In genomic region chr16:58515871-58516767, GRCh38 we compare ENCODE assay signal across 8 cellular contexts. TPM values are rescaled to one million over a fixed set of nuclear protein-coding genes. Genes with fewer than 3 reads are reported as not detected.
DNase-seq lines count a peak whose midpoint lies in the region; ATAC-seq and TF ChIP-seq lines count a peak whose summit lies in the region.

No MANE protein-coding gene starts in this region.

- POLR2A ChIA-PET in GM10248 (lab: Yijun Ruan, JAX), result no interaction called here
- POLR2A ChIA-PET in activated CD4-positive, alpha-beta memory T cell treated with anti-CD3 and anti-CD28 coated beads for 36 hours (lab: Charles Lee), result interaction anchor here (0.7 to 2.0 kb wide), 3 partner anchors 85 to 168 kb away, joined by 3 to 4 read pairs (median 3); partner anchors contain the start of gene SLC38A7

- no peaks in the 10 kb centered on the region for H3K27me3 Mint-ChIP-seq in activated CD4-positive, alpha-beta memory T cell treated with anti-CD3 and anti-CD28 coated beads for 36 hours
- no peaks in the 10 kb centered on the region for H3K27me3 Mint-ChIP-seq in natural killer cell treated with Interleukin-12 subunit alpha and Interleukin-12 subunit beta and Interleukin-15 and Interleukin-18, amount 100 ng/mL, for 72 hours

- peak; percentile 36 for ATAC-seq in GM21619 (IDR thresholded peaks at IDR 0.05; ENCODE audit: unreplicated experiment)
- ATAC-seq in natural killer cell treated with Interleukin-12 subunit alpha and Interleukin-12 subunit beta and Interleukin-15 and Interleukin-18, amount 100 ng/mL, for 72 hours, result peak; percentile 59 to 63

- CTCF ChIA-PET in GM10248 (lab: Yijun Ruan, JAX), result interaction anchor here (0.6 to 1.2 kb wide), 4 partner anchors 9 to 145 kb away, joined by 3 read pairs; no protein-coding TSS in a partner anchor
- CTCF ChIA-PET in activated CD4-positive, alpha-beta memory T cell treated with anti-CD3 and anti-CD28 coated beads for 36 hours (lab: Charles Lee), result interaction anchor here (8.5 kb wide), 1 partner anchor 240 kb away, joined by 96 read pairs; no protein-coding TSS in a partner anchor

- peak overlapping the region; percentile 76 for H3K27ac Mint-ChIP-seq in activated CD4-positive, alpha-beta memory T cell treated with anti-CD3 and anti-CD28 coated beads for 36 hours
- peak overlapping the region in 1 of 2 donors; percentile 72 for H3K27ac Mint-ChIP-seq in natural killer cell treated with Interleukin-12 subunit alpha and Interleukin-12 subunit beta and Interleukin-15 and Interleukin-18, amount 100 ng/mL, for 72 hours

- intact Hi-C loops in activated CD4-positive, alpha-beta memory T cell treated with anti-CD3 and anti-CD28 coated beads for 36 hours (cut with micrococcal nuclease), result loop anchor here (1.0 kb wide), 1 partner anchor 114 kb away; no protein-coding TSS in a partner anchor

- TF ChIP-seq RAD21 in Ishikawa (IDR thresholded peaks at IDR 0.05; ENCODE audit: low read depth), result no peak

- TF ChIP-seq EP300 in Ishikawa (IDR thresholded peaks at IDR 0.05; ENCODE audit: borderline replicate concordance), result no peak

- peak overlapping the region; percentile 89 for H3K4me3 Mint-ChIP-seq in activated CD4-positive, alpha-beta memory T cell treated with anti-CD3 and anti-CD28 coated beads for 36 hours
- H3K4me3 Mint-ChIP-seq in natural killer cell treated with Interleukin-12 subunit alpha and Interleukin-12 subunit beta and Interleukin-15 and Interleukin-18, amount 100 ng/mL, for 72 hours, result peak overlapping the region; percentile 96

- TF ChIP-seq CTCF in GM10248 (IDR thresholded peaks at IDR 0.05; ENCODE audit: control extremely low read depth, extremely low read depth, low read depth, missing control alignments), result no peak

- DNase-seq in GM10248 (ENCODE audit: extremely low spot score), result peak; percentile 67
- DNase-seq in activated CD4-positive, alpha-beta memory T cell treated with anti-CD3 and anti-CD28 coated beads for 36 hours, result peak; percentile 58
- peak; percentile 53 to 60 for DNase-seq in erythroblast (lab: John Stamatoyannopoulos, UW)
- DNase-seq in natural killer cell treated with Interleukin-12 subunit alpha and Interleukin-12 subunit beta and Interleukin-15 and Interleukin-18, amount 100 ng/mL, for 72 hours (ENCODE audit: low spot score), result no peak
- DNase-seq in GF-D8 (lab: John Stamatoyannopoulos, UW), result no peak
- no peak for DNase-seq in midbrain (lab: John Stamatoyannopoulos, UW)

- no peaks in the 10 kb centered on the region for H3K9me3 Mint-ChIP-seq in activated CD4-positive, alpha-beta memory T cell treated with anti-CD3 and anti-CD28 coated beads for 36 hours
- H3K9me3 Mint-ChIP-seq in natural killer cell treated with Interleukin-12 subunit alpha and Interleukin-12 subunit beta and Interleukin-15 and Interleukin-18, amount 100 ng/mL, for 72 hours, result no peaks in the 10 kb centered on the region

- H3K4me1 Mint-ChIP-seq in activated CD4-positive, alpha-beta memory T cell treated with anti-CD3 and anti-CD28 coated beads for 36 hours (ENCODE audit: low read depth), result peaks cover 45% of the 10 kb centered on the region
- peaks cover 25 to 29% of the 10 kb centered on the region in 2 donors for H3K4me1 Mint-ChIP-seq in natural killer cell treated with Interleukin-12 subunit alpha and Interleukin-12 subunit beta and Interleukin-15 and Interleukin-18, amount 100 ng/mL, for 72 hours (ENCODE audit: low read depth in 2 of 2)

- peaks cover 24% of the 10 kb centered on the region for H3K36me3 Mint-ChIP-seq in activated CD4-positive, alpha-beta memory T cell treated with anti-CD3 and anti-CD28 coated beads for 36 hours
- H3K36me3 Mint-ChIP-seq in natural killer cell treated with Interleukin-12 subunit alpha and Interleukin-12 subunit beta and Interleukin-15 and Interleukin-18, amount 100 ng/mL, for 72 hours, result peaks cover 12% of the 10 kb centered on the region

- no peak for TF ChIP-seq POLR2A in erythroblast (IDR thresholded peaks at IDR 0.05; ENCODE audit: low read length)

TF ChIP-seq in Ishikawa, 13 proteins besides CTCF, POLR2A, EP300 and RAD21:
- TF ChIP-seq CEBPB (IDR thresholded peaks at IDR 0.05), result no peak
- TF ChIP-seq CREB1 (IDR thresholded peaks at IDR 0.05; ENCODE audit: low read depth), result no peak
- TF ChIP-seq, protein P1, sequence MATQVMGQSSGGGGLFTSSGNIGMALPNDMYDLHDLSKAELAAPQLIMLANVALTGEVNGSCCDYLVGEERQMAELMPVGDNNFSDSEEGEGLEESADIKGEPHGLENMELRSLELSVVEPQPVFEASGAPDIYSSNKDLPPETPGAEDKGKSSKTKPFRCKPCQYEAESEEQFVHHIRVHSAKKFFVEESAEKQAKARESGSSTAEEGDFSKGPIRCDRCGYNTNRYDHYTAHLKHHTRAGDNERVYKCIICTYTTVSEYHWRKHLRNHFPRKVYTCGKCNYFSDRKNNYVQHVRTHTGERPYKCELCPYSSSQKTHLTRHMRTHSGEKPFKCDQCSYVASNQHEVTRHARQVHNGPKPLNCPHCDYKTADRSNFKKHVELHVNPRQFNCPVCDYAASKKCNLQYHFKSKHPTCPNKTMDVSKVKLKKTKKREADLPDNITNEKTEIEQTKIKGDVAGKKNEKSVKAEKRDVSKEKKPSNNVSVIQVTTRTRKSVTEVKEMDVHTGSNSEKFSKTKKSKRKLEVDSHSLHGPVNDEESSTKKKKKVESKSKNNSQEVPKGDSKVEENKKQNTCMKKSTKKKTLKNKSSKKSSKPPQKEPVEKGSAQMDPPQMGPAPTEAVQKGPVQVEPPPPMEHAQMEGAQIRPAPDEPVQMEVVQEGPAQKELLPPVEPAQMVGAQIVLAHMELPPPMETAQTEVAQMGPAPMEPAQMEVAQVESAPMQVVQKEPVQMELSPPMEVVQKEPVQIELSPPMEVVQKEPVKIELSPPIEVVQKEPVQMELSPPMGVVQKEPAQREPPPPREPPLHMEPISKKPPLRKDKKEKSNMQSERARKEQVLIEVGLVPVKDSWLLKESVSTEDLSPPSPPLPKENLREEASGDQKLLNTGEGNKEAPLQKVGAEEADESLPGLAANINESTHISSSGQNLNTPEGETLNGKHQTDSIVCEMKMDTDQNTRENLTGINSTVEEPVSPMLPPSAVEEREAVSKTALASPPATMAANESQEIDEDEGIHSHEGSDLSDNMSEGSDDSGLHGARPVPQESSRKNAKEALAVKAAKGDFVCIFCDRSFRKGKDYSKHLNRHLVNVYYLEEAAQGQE (IDR thresholded peaks at IDR 0.05; ENCODE audit: low read depth), result no peak
- no peak; the same call in 1 of the 2 replicates for TF ChIP-seq TCF12 (IDR thresholded peaks at IDR 0.05; ENCODE audit: low read depth)
- TF ChIP-seq TAF1 (IDR thresholded peaks at IDR 0.05; ENCODE audit: low read depth), result no peak
- no peak for TF ChIP-seq ZBTB7A (IDR thresholded peaks at IDR 0.05; ENCODE audit: low read depth)
- no peak for TF ChIP-seq EGR1 (IDR thresholded peaks at IDR 0.05)
- TF ChIP-seq YY1 (IDR thresholded peaks at IDR 0.05; ENCODE audit: low read depth), result no peak; the same call in 1 of the 2 replicates
- peak; percentile 40 for TF ChIP-seq NFIC (IDR thresholded peaks at IDR 0.05)
- TF ChIP-seq FOXM1 (IDR thresholded peaks at IDR 0.05; ENCODE audit: borderline replicate concordance, low read depth), result no peak
- TF ChIP-seq TEAD4 (IDR thresholded peaks at IDR 0.05), result no peak
- TF ChIP-seq, protein P2, sequence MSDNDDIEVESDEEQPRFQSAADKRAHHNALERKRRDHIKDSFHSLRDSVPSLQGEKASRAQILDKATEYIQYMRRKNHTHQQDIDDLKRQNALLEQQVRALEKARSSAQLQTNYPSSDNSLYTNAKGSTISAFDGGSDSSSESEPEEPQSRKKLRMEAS (IDR thresholded peaks at IDR 0.05), result 0 out of 2 replicates have a peak, but pooled peaks have one; percentile 15
- TF ChIP-seq, protein P3, sequence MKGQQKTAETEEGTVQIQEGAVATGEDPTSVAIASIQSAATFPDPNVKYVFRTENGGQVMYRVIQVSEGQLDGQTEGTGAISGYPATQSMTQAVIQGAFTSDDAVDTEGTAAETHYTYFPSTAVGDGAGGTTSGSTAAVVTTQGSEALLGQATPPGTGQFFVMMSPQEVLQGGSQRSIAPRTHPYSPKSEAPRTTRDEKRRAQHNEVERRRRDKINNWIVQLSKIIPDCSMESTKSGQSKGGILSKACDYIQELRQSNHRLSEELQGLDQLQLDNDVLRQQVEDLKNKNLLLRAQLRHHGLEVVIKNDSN (IDR thresholded peaks at IDR 0.05), result no peak

RNA-seq across cellular contexts. Expression of gene SETD6, which starts 0.8 kb away (rescaled TPM):
- total RNA-seq in activated CD4-positive, alpha-beta memory T cell treated with anti-CD3 and anti-CD28 coated beads for 36 hours, result 10 to 100 TPM; 12.9 to 14.5 TPM
- 10 to 100 TPM; 16.4 to 29.1 TPM for total RNA-seq in natural killer cell treated with Interleukin-12 subunit alpha and Interleukin-12 subunit beta and Interleukin-15 and Interleukin-18, amount 100 ng/mL, for 72 hours

RNA-seq across cellular contexts. Expression of gene NDRG4, which starts 16.2 kb away (rescaled TPM):
- 1 to 10 TPM; 1.3 to 1.6 TPM for total RNA-seq in activated CD4-positive, alpha-beta memory T cell treated with anti-CD3 and anti-CD28 coated beads for 36 hours
- total RNA-seq in natural killer cell treated with Interleukin-12 subunit alpha and Interleukin-12 subunit beta and Interleukin-15 and Interleukin-18, amount 100 ng/mL, for 72 hours, result under 1 TPM; 0.14 to 0.47 TPM

Comparison
In these comparisons a context has a peak if more than half of its experiments do, and no peak if none do; other contexts are left out.
1. DNase-seq: peak in GM10248 (single experiment), activated CD4-positive, alpha-beta memory T cell treated with anti-CD3 and anti-CD28 coated beads for 36 hours (single experiment) and erythroblast (2 of 2); none in natural killer cell treated with Interleukin-12 subunit alpha and Interleukin-12 subunit beta and Interleukin-15 and Interleukin-18, amount 100 ng/mL, for 72 hours (single experiment), GF-D8 (single experiment) and midbrain (single experiment).